ENCODE assay signal across 1 cellular context in the genomic region with DNA sequence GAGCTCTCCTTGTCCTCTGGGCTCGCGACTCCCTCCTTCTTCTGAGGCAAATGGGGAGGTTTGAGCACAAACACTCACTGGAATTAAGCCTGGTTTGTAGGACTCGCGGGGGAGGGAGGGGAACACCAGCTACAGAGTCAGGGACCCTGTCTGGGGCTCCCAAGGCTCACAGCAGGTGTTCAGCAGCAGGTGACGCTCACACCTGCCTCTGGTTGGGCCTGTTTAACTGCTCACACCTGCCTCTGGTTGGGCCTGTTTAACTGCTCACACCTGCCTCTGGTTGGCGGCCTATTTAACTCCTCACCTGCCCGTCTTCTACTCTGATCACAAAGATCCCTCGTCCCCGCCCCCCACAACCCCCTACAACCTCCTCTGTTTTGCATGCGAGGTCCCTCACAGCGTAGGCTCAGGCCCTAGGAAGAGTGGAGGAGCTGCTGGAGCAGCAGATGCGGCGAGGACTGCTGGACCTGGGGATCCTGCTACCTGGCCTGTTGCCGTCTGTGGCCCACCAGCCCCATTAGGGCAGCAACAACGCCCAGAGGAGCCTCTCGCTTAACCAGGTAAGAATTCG.
TF ChIP-seq lines count a peak whose summit lies in the region.

No MANE protein-coding gene starts in this region.

TF ChIP-seq in GM23338, 12 proteins besides CTCF, POLR2A, EP300 and RAD21:
- TF ChIP-seq, protein P1, sequence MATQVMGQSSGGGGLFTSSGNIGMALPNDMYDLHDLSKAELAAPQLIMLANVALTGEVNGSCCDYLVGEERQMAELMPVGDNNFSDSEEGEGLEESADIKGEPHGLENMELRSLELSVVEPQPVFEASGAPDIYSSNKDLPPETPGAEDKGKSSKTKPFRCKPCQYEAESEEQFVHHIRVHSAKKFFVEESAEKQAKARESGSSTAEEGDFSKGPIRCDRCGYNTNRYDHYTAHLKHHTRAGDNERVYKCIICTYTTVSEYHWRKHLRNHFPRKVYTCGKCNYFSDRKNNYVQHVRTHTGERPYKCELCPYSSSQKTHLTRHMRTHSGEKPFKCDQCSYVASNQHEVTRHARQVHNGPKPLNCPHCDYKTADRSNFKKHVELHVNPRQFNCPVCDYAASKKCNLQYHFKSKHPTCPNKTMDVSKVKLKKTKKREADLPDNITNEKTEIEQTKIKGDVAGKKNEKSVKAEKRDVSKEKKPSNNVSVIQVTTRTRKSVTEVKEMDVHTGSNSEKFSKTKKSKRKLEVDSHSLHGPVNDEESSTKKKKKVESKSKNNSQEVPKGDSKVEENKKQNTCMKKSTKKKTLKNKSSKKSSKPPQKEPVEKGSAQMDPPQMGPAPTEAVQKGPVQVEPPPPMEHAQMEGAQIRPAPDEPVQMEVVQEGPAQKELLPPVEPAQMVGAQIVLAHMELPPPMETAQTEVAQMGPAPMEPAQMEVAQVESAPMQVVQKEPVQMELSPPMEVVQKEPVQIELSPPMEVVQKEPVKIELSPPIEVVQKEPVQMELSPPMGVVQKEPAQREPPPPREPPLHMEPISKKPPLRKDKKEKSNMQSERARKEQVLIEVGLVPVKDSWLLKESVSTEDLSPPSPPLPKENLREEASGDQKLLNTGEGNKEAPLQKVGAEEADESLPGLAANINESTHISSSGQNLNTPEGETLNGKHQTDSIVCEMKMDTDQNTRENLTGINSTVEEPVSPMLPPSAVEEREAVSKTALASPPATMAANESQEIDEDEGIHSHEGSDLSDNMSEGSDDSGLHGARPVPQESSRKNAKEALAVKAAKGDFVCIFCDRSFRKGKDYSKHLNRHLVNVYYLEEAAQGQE (IDR thresholded peaks at IDR 0.05; ENCODE audit: unreplicated experiment), result no peak
- TF ChIP-seq EZH2 (IDR thresholded peaks at IDR 0.05; ENCODE audit: low read depth, unreplicated experiment), result no peak
